Comparison of ENCODE assay signal across 8 cellular contexts in genomic region chr19:6530385-6531162, GRCh38. TPM values are rescaled to one million over a fixed set of nuclear protein-coding genes. Genes with fewer than 3 reads are reported as not detected.
DNase-seq lines count a peak whose midpoint lies in the region; ATAC-seq, FAIRE-seq and TF ChIP-seq lines count a peak whose summit lies in the region.

Gene TNFSF9, plus strand, starts transcription at chr19:6531026. Its CDS starts 11 bp downstream, at chr19:6531037.

- no peak for TF ChIP-seq RAD21 in A549 (conservative IDR thresholded peaks at IDR 0.05 in 1 of 2, IDR thresholded peaks at IDR 0.05 in 1 of 2)

- peaks cover 5% of the 10 kb centered on the region for H3K27me3 ChIP-seq in RWPE2 (ENCODE audit: insufficient read depth, poor library complexity, severe bottlenecking)

- TF ChIP-seq POLR2A in A549 (IDR thresholded peaks at IDR 0.05; ENCODE audit: low read length): peak; percentile 91

- peak within 1 kb of the TSS; percentile 2 for H3K27ac Mint-ChIP-seq in nephron progenitor cell

- DNase-seq in A549 (ENCODE audit: low read depth in 1 of 2, low spot score in 1 of 2): peak; percentile 85 to 87
- DNase-seq in HUDEP-2 (lab: John Stamatoyannopoulos, UW; ENCODE audit: unreplicated experiment in 76 of 76): peak in 75 of 76 experiments; percentile 27 to 99 (median 91)
- peak; percentile 81 for DNase-seq in RWPE2 (ENCODE audit: low spot score)
- DNase-seq in activated effector memory CD4-positive, alpha-beta T cell treated with anti-CD3 and anti-CD28 coated beads, Interleukin-2, amount 50 U/mL, for 16 hours: peak; percentile 94
- peak; percentile 90 for DNase-seq in fibroblast of the aortic adventitia (ENCODE audit: low read depth)
- peak; percentile 97 for DNase-seq in nephron progenitor cell
- peak; percentile 92 for DNase-seq in stimulated activated naive CD8-positive, alpha-beta T cell treated with anti-CD3 and anti-CD28 coated beads, Interleukin-15, Interleukin-2, amounts not matched to agents 100 U/mL and 50 U/mL, for 24 hours

- CTCF ChIA-PET in A549 (lab: Yijun Ruan, JAX): interaction anchor here (0.8 kb wide), 1 partner anchor 21 kb away, joined by 3 read pairs; no protein-coding TSS in a partner anchor

- peak within 1 kb of the TSS; percentile 87 for H3K4me3 Mint-ChIP-seq in nephron progenitor cell

- no peak for TF ChIP-seq EP300 in A549 (IDR thresholded peaks at IDR 0.05)

- H3K9me3 ChIP-seq in A549 (no peaks in the 10 kb centered on the region), RWPE2 (ENCODE audit: severe bottlenecking) (no peaks in the 10 kb centered on the region)

- POLR2A ChIA-PET in A549 (lab: Yijun Ruan, JAX): interaction anchor here (0.6 to 1.6 kb wide), 29 partner anchors 9 to 494 kb away, joined by 3 to 22 read pairs (median 4); partner anchors contain the start of genes CD70 and GPR108

- H3K9me3 Mint-ChIP-seq in nephron progenitor cell: peaks cover 12% of the 10 kb centered on the region

- peaks cover 43% of the 10 kb centered on the region for H3K4me1 Mint-ChIP-seq in nephron progenitor cell

- peak within 1 kb of the TSS; percentile 98 for H3K4me2 ChIP-seq in A549

- H3K36me3 ChIP-seq in RWPE2 (ENCODE audit: low read depth): no peaks in the 10 kb centered on the region

- H3K4me3 ChIP-seq in A549: peak within 1 kb of the TSS; percentile 76
- peak within 1 kb of the TSS; percentile 48 for H3K4me3 ChIP-seq in RWPE2 (ENCODE audit: severe bottlenecking)
- peak within 1 kb of the TSS; percentile 96 for H3K4me3 ChIP-seq in fibroblast of the aortic adventitia (ENCODE audit: low read depth, low read length)

- H3K36me3 Mint-ChIP-seq in nephron progenitor cell (ENCODE audit: low read depth): no peaks in the 10 kb centered on the region

- peaks cover 82% of the 10 kb centered on the region for H3K27me3 Mint-ChIP-seq in nephron progenitor cell (ENCODE audit: low read depth, poor library complexity)

- peak; percentile 81 to 86 for ATAC-seq in A549
- ATAC-seq in GM18868 (IDR thresholded peaks at IDR 0.05; ENCODE audit: unreplicated experiment): peak; percentile 27
- ATAC-seq in RWPE2 (ENCODE audit: low read depth): peak; percentile 79
- ATAC-seq in stimulated activated naive CD8-positive, alpha-beta T cell treated with anti-CD3 and anti-CD28 coated beads, Interleukin-15, Interleukin-2, amounts not matched to agents 100 U/mL and 50 U/mL, for 24 hours: peak; percentile 83

- TF ChIP-seq CTCF in A549 (IDR thresholded peaks at IDR 0.05) (no peak), RWPE2 (IDR thresholded peaks at IDR 0.05; ENCODE audit: poor library complexity, severe bottlenecking) (no peak), fibroblast of the aortic adventitia (IDR thresholded peaks at IDR 0.05; ENCODE audit: insufficient read depth, low read length) (no peak), nephron progenitor cell (IDR thresholded peaks at IDR 0.05) (no peak)

- H3K4me1 ChIP-seq in A549 (peaks cover 32% of the 10 kb centered on the region), RWPE2 (ENCODE audit: insufficient read depth, poor library complexity, severe bottlenecking) (no peaks in the 10 kb centered on the region)

- H3K27ac ChIP-seq in A549: peak within 1 kb of the TSS; percentile 98 to 99
- H3K27ac ChIP-seq in RWPE2 (ENCODE audit: poor library complexity, severe bottlenecking): peak within 1 kb of the TSS; percentile 22

- FAIRE-seq in A549 (lab: Jason Lieb, UNC): no peak

- WGBS in A549 (ENCODE audit: missing lambda C conversion rate): under 1% methylated on average over 15 of the region's 44 CpGs

TF ChIP-seq in A549, 52 proteins besides CTCF, POLR2A, EP300 and RAD21:
- TF ChIP-seq CEBPB (IDR thresholded peaks at IDR 0.05) (no peak), NPAS2 (CRISPR knock-in tag; IDR thresholded peaks at IDR 0.05; ENCODE audit: borderline replicate concordance) (no peak), ZNF302 (CRISPR knock-in tag; IDR thresholded peaks at IDR 0.05) (no peak), MAX (IDR thresholded peaks at IDR 0.05) (peak; percentile 68), SREBF2 (IDR thresholded peaks at IDR 0.05) (no peak), ZC3H11A (IDR thresholded peaks at IDR 0.05) (no peak), MAFK (IDR thresholded peaks at IDR 0.05; ENCODE audit: partially characterized antibody) (peak; percentile 74), ATOH8 (CRISPR knock-in tag; IDR thresholded peaks at IDR 0.05; ENCODE audit: low read depth) (no peak), NFE2L2 (conservative IDR thresholded peaks at IDR 0.05; ENCODE audit: low read length) (peak; percentile 37), JUN (IDR thresholded peaks at IDR 0.05) (peak; percentile 52 to 78; a peak in 4 of 5 replicates)
- TF ChIP-seq, protein P1, sequence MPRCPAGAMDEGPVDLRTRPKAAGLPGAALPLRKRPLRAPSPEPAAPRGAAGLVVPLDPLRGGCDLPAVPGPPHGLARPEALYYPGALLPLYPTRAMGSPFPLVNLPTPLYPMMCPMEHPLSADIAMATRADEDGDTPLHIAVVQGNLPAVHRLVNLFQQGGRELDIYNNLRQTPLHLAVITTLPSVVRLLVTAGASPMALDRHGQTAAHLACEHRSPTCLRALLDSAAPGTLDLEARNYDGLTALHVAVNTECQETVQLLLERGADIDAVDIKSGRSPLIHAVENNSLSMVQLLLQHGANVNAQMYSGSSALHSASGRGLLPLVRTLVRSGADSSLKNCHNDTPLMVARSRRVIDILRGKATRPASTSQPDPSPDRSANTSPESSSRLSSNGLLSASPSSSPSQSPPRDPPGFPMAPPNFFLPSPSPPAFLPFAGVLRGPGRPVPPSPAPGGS (IDR thresholded peaks at IDR 0.05): peak; percentile 87; the same call in 2 of the 3 replicates
- TF ChIP-seq, protein P2, sequence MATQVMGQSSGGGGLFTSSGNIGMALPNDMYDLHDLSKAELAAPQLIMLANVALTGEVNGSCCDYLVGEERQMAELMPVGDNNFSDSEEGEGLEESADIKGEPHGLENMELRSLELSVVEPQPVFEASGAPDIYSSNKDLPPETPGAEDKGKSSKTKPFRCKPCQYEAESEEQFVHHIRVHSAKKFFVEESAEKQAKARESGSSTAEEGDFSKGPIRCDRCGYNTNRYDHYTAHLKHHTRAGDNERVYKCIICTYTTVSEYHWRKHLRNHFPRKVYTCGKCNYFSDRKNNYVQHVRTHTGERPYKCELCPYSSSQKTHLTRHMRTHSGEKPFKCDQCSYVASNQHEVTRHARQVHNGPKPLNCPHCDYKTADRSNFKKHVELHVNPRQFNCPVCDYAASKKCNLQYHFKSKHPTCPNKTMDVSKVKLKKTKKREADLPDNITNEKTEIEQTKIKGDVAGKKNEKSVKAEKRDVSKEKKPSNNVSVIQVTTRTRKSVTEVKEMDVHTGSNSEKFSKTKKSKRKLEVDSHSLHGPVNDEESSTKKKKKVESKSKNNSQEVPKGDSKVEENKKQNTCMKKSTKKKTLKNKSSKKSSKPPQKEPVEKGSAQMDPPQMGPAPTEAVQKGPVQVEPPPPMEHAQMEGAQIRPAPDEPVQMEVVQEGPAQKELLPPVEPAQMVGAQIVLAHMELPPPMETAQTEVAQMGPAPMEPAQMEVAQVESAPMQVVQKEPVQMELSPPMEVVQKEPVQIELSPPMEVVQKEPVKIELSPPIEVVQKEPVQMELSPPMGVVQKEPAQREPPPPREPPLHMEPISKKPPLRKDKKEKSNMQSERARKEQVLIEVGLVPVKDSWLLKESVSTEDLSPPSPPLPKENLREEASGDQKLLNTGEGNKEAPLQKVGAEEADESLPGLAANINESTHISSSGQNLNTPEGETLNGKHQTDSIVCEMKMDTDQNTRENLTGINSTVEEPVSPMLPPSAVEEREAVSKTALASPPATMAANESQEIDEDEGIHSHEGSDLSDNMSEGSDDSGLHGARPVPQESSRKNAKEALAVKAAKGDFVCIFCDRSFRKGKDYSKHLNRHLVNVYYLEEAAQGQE (IDR thresholded peaks at IDR 0.05): peak; percentile 27; the same call in 1 of the 2 replicates
- TF ChIP-seq, protein P3, sequence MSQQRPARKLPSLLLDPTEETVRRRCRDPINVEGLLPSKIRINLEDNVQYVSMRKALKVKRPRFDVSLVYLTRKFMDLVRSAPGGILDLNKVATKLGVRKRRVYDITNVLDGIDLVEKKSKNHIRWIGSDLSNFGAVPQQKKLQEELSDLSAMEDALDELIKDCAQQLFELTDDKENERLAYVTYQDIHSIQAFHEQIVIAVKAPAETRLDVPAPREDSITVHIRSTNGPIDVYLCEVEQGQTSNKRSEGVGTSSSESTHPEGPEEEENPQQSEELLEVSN (IDR thresholded peaks at IDR 0.05; ENCODE audit: borderline replicate concordance, low read depth): peak; percentile 49; the same call in 1 of the 2 replicates
- TF ChIP-seq, protein P4, sequence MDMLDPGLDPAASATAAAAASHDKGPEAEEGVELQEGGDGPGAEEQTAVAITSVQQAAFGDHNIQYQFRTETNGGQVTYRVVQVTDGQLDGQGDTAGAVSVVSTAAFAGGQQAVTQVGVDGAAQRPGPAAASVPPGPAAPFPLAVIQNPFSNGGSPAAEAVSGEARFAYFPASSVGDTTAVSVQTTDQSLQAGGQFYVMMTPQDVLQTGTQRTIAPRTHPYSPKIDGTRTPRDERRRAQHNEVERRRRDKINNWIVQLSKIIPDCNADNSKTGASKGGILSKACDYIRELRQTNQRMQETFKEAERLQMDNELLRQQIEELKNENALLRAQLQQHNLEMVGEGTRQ (IDR thresholded peaks at IDR 0.05): peak; percentile 39; the same call in 1 of the 2 replicates

RNA-seq across cellular contexts. Expression of gene TNFSF9, which starts in this region (rescaled TPM):
- polyA plus RNA-seq in A549 (2011; rRNA removed): 5.4 and 6.3 TPM in 2 replicates
- 7.6 and 11.7 TPM in 2 replicates for polyA plus RNA-seq in A549 (2012; cell fraction: cytosol; rRNA removed)
- 10.4 and 15.2 TPM in 2 replicates for polyA plus RNA-seq in A549 (2012; cell fraction: nucleus; rRNA removed)
- 11.1 to 16.7 TPM (median 15.9 TPM) in 3 replicates for polyA plus RNA-seq in A549 (2017; fragmentation: RNase III; extraction: RNeasy Plus Mini Kit Qiagen cat#74134 plus additional on column Dnase treatment)
- polyA minus RNA-seq in A549 (2011; rRNA and poly(A)+ RNA removed): 1.9 and 2.6 TPM in 2 replicates
- 1.7 and 2.6 TPM in 2 replicates for total RNA-seq in fibroblast of the aortic adventitia (ENCODE audit: low replicate concordance)

Comparison
In these comparisons a context has a peak if more than half of its experiments do, and no peak if none do; other contexts are left out.
1. Peak in every context shown above with its lines: DNase-seq, ATAC-seq, H3K4me3 ChIP-seq and H3K27ac ChIP-seq.
2. ATAC-seq: peak in every context shown above with its lines; median percentile 84 in A549; 83 in stimulated activated naive CD8-positive, alpha-beta T cell treated with anti-CD3 and anti-CD28 coated beads, Interleukin-15, Interleukin-2, amounts not matched to agents 100 U/mL and 50 U/mL, for 24 hours; 79 in RWPE2; 27 in GM18868.